Comparison of ENCODE assay signal across 18 cellular contexts in the genomic region with DNA sequence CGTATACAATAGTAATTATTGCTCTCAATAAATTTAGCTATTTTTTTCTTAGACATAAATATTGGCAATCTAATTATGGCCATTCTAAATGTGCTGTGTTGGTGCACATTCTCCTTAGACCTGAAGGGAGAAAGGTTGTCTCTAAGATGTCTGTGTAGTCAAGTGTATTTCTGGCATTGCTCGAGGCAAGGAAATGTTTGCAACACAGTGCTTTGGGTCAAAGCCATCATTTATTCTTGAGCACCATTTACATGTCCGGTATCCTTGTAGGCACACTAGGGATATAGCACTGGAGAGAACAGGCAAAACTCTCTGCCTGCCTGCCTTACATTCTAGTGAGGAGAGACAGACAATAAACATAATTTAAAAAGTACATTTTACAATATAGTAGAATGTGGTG. TPM values are rescaled to one million over a fixed set of nuclear protein-coding genes. Genes with fewer than 3 reads are reported as not detected.
DNase-seq lines count a peak whose midpoint lies in the region; ATAC-seq, FAIRE-seq and TF ChIP-seq lines count a peak whose summit lies in the region.
"Had no signal": no experiment of that assay in that cellular context is flagged by ENCODE, and none has a peak within 500 bp of the region (broad histone marks: within the 10 kb centered on the region; RNA-seq: fewer than 3 reads in every experiment).

No MANE protein-coding gene starts in this region.

- H2BK15ac ChIP-seq in mesendoderm (replicated peaks; ENCODE audit: low read depth), result no peak overlapping the region

- FAIRE-seq in RCC 7860 (lab: Jason Lieb, UNC), result no peak
- FAIRE-seq: GM12878, GM18507, H54 had no signal

- no peak overlapping the region for H3K4me3 Mint-ChIP-seq in Calu3 (ENCODE audit: low read depth, unreplicated experiment)

- intact Hi-C loops in Calu3 (cut with micrococcal nuclease; ENCODE audit: unreplicated experiment), result no loop called here
- intact Hi-C loops in sigmoid colon (cut with DNase I), result loop anchor here (5.0 to 10.0 kb wide), 2 partner anchors 54 to 92 kb away; no protein-coding TSS in a partner anchor
- intact Hi-C loops in heart left ventricle (cut with DNase I), result loop anchor here in 2 of 10 donors (5.0 kb wide), 2 partner anchors 111 to 139 kb away; no protein-coding TSS in a partner anchor

- no TSS peak for BruUV-seq in Calu3 (replicated peaks; lab: Mats Ljungman, UMichigan)

- no peak overlapping the region for H3K9ac ChIP-seq in mesendoderm (ENCODE audit: low read length)
- H3K9ac ChIP-seq: BLaER1 treated with 17β-estradiol and CSF1 and Interleukin-3, amounts not matched to agents 10 nM and 100 nM; GM23248 had no signal

- no peak overlapping the region for H2AK5ac ChIP-seq in mesendoderm (ENCODE audit: low read length)

- H3K4me1 ChIP-seq in mesendoderm (ENCODE audit: control insufficient read depth, low read depth, low read length) (peaks cover 9% of the 10 kb centered on the region), sigmoid colon (peaks cover 0 to 45% (median 20%) of the 10 kb centered on the region in 4 donors), heart left ventricle (peaks cover 0 to 36% (median 15%) of the 10 kb centered on the region in 12 donors)

- H3K9me3 Mint-ChIP-seq in Calu3 (ENCODE audit: low read depth, unreplicated experiment), result no peaks in the 10 kb centered on the region

- H3K4me3 ChIP-seq in mesendoderm (ENCODE audit: low read length), result no peak overlapping the region
- H3K4me3 ChIP-seq in sigmoid colon, result no peak overlapping the region
- H3K4me3 ChIP-seq in heart left ventricle, result no peak overlapping the region
- H3K4me3 ChIP-seq: BLaER1 treated with 17β-estradiol and CSF1 and Interleukin-3, amounts not matched to agents 10 nM and 100 nM; GM12878; GM23248 had no signal

- peak overlapping the region; percentile 21 for H3K27ac Mint-ChIP-seq in Calu3 (ENCODE audit: unreplicated experiment)
- H3K27ac Mint-ChIP-seq: CD4-positive, CD25-positive, alpha-beta regulatory T cell had no signal

- peak overlapping the region; percentile 47 for H3K18ac ChIP-seq in mesendoderm (ENCODE audit: low read length)

- H3K23ac ChIP-seq in mesendoderm (ENCODE audit: low read length), result no peak overlapping the region

- no peaks in the 10 kb centered on the region for H3K27me3 ChIP-seq in mesendoderm (ENCODE audit: insufficient read depth, low read length, poor library complexity)
- no peaks in the 10 kb centered on the region for H3K27me3 ChIP-seq in sigmoid colon
- peaks cover 0 to 10% (median 0%) of the 10 kb centered on the region in 9 donors for H3K27me3 ChIP-seq in heart left ventricle

- no peak overlapping the region for H2BK120ac ChIP-seq in mesendoderm (ENCODE audit: low read depth, low read length)

- H3K4me1 Mint-ChIP-seq in Calu3 (ENCODE audit: low read depth, unreplicated experiment), result peaks cover 17% of the 10 kb centered on the region

- H2BK5ac ChIP-seq in mesendoderm (ENCODE audit: low read length), result no peak overlapping the region

- no peak overlapping the region for H4K5ac ChIP-seq in mesendoderm (ENCODE audit: low read length)

- TF ChIP-seq CTCF in Calu3 (IDR thresholded peaks at IDR 0.05; ENCODE audit: unreplicated experiment) (no peak), sigmoid colon (IDR thresholded peaks at IDR 0.05) (no peak), heart left ventricle (IDR thresholded peaks at IDR 0.05) (no peak)

- H3K4ac ChIP-seq in mesendoderm (ENCODE audit: low read depth, low read length), result no peak overlapping the region

- peaks cover 29% of the 10 kb centered on the region for H3K36me3 Mint-ChIP-seq in Calu3 (ENCODE audit: insufficient read depth, unreplicated experiment)
- H3K36me3 Mint-ChIP-seq: CD4-positive, CD25-positive, alpha-beta regulatory T cell had no signal

- no peak overlapping the region for H3K4me2 ChIP-seq in mesendoderm (ENCODE audit: low read length)
- H3K4me2 ChIP-seq: BLaER1 treated with 17β-estradiol and CSF1 and Interleukin-3, amounts not matched to agents 10 nM and 100 nM had no signal

- no peak for ATAC-seq in heart left ventricle
- ATAC-seq: GM12878, HCT116 had no signal

- CTCF ChIA-PET in Calu3 (lab: Charles Lee), result interaction anchor here (0.6 kb wide), 1 partner anchor 10 kb away, joined by 3 read pairs; no protein-coding TSS in a partner anchor

- H3K36me3 ChIP-seq in mesendoderm (ENCODE audit: control insufficient read depth, insufficient read depth, low read length) (no peaks in the 10 kb centered on the region), sigmoid colon (no peaks in the 10 kb centered on the region), heart left ventricle (no peaks in the 10 kb centered on the region)
- H3K36me3 ChIP-seq: BLaER1 treated with 17β-estradiol and CSF1 and Interleukin-3, amounts not matched to agents 10 nM and 100 nM had no signal

- WGBS in mesendoderm (ENCODE audit: extremely low coverage, insufficient coverage, low lambda C conversion rate), result no CpG with 5 or more reads among the region's 3 CpGs
- WGBS in sigmoid colon, 2 donors, result 92 to 95% methylated on average over 3 of the region's 3 CpGs
- WGBS in heart left ventricle, 4 donors, result 67 to 83% (median 72%) methylated on average over 3 of the region's 3 CpGs

- TF ChIP-seq POLR2A in sigmoid colon (IDR thresholded peaks at IDR 0.05) (no peak), heart left ventricle (IDR thresholded peaks at IDR 0.05) (no peak)

- no peak for TF ChIP-seq EP300 in sigmoid colon (IDR thresholded peaks at IDR 0.05)

- H3K79me2 ChIP-seq in mesendoderm (ENCODE audit: control insufficient read depth, insufficient read depth, low read length), result peaks cover 7% of the 10 kb centered on the region

- DNase-seq in Calu3 (no peak), RPMI7951 (ENCODE audit: low read depth) (peak; percentile 80), mesendoderm (no peak), sigmoid colon (no peak), NCI-H2171 (lab: John Stamatoyannopoulos, UW) (no peak), heart left ventricle (no peak), RCC 7860 (ENCODE audit: low spot score) (no peak)
- DNase-seq: ACHN; CD4-positive, CD25-positive, alpha-beta regulatory T cell; DMS79; GM23248 had no signal

- no peaks in the 10 kb centered on the region for H3K9me3 ChIP-seq in sigmoid colon
- no peaks in the 10 kb centered on the region for H3K9me3 ChIP-seq in heart left ventricle
- H3K9me3 ChIP-seq: BLaER1 treated with 17β-estradiol and CSF1 and Interleukin-3, amounts not matched to agents 10 nM and 100 nM had no signal

- H3K27ac ChIP-seq in mesendoderm (ENCODE audit: low read depth, low read length) (no peak overlapping the region), sigmoid colon (peak overlapping the region in 3 of 4 donors; percentile 13 to 99 (median 35)), heart left ventricle (no peak overlapping the region)
- H3K27ac ChIP-seq: BLaER1 treated with 17β-estradiol and CSF1 and Interleukin-3, amounts not matched to agents 10 nM and 100 nM; GM23248 had no signal

- no peaks in the 10 kb centered on the region for H3K79me1 ChIP-seq in mesendoderm (ENCODE audit: low read length)

- no peak overlapping the region for H3K56ac ChIP-seq in mesendoderm (ENCODE audit: low read length)

- no peaks in the 10 kb centered on the region for H3K27me3 Mint-ChIP-seq in Calu3 (ENCODE audit: unreplicated experiment)

- H4K8ac ChIP-seq in mesendoderm (ENCODE audit: low read depth, low read length), result no peak overlapping the region

RNA-seq across cellular contexts. Expression of a gene that starts 2.6 kb away (rescaled TPM):
- total RNA-seq in Calu3 (2022) (15.4 and 30.7 TPM in 2 replicates), sigmoid colon (100 to 1,000 TPM; 120 to 471 (median 132) TPM), heart left ventricle (100 to 1,000 TPM in 8 of 9 donors, 10 to 100 TPM in 1; 85.1 to 280 (median 121) TPM)
- total RNA-seq in RPMI7951 (2014; rRNA removed; shearing (Covaris generic)), result 92.6 and 122 TPM in 2 replicates
- polyA plus RNA-seq in mesendoderm (2013, experiment 1 of 2), result 35.6 TPM
- 35.8 TPM for polyA plus RNA-seq in mesendoderm (2013, experiment 2 of 2)
- polyA plus RNA-seq in sigmoid colon (10 to 100 TPM in 1 of 3 donors, 1 to 10 TPM in 2; 4.4 to 14.4 (median 7.2) TPM), heart left ventricle (10 to 100 TPM; 59.0 to 87.2 TPM)
- total RNA-seq: G401, HT-29 had no signal

Comparison
In these comparisons a context has a peak if more than half of its experiments do, and no peak if none do; other contexts are left out.
1. H3K27ac ChIP-seq: peak in sigmoid colon (3 of 4); none in mesendoderm (single experiment) and heart left ventricle (0 of 12).